Comparison of ENCODE assay signal across 13 cellular contexts in genomic region chr7:116515584-116515983, GRCh38. TPM values are rescaled to one million over a fixed set of nuclear protein-coding genes. Genes with fewer than 3 reads are reported as not detected.
A peak's percentile ranks its signal among the peaks of the same experiment; 100 is the strongest.
DNase-seq lines count a peak whose midpoint lies in the region; ATAC-seq, FAIRE-seq and TF ChIP-seq lines count a peak whose summit lies in the region.
"Had no signal": no experiment of that assay in that cellular context is flagged by ENCODE, and none has a peak within 500 bp of the region (broad histone marks: within the 10 kb centered on the region; RNA-seq: fewer than 3 reads in every experiment).

No MANE protein-coding gene starts in this region.

- H3K4me1 Mint-ChIP-seq in astrocyte (ENCODE audit: low read depth, unreplicated experiment) = peaks cover 21% of the 10 kb centered on the region

- H3K36me3 Mint-ChIP-seq in astrocyte (ENCODE audit: low read depth, unreplicated experiment) = no peaks in the 10 kb centered on the region
- H3K36me3 Mint-ChIP-seq: CD14-positive monocyte; CD8-positive, alpha-beta T cell had no signal

- H3K18ac ChIP-seq in IMR-90 (ENCODE audit: low read depth, low read length) = no peak overlapping the region

- H3K9me3 ChIP-seq in HepG2 (ENCODE audit: low read length) (no peaks in the 10 kb centered on the region), right lobe of liver (no peaks in the 10 kb centered on the region), IMR-90 (ENCODE audit: control insufficient read depth, insufficient read depth, low read length) (no peaks in the 10 kb centered on the region), astrocyte (ENCODE audit: insufficient read depth, low read depth, low read length) (no peaks in the 10 kb centered on the region)

- no peaks in the 10 kb centered on the region for H3K79me1 ChIP-seq in IMR-90 (ENCODE audit: low read depth in 1 of 2, low read length in 2 of 2)

- no peak overlapping the region for H3K56ac ChIP-seq in IMR-90 (ENCODE audit: extremely low read depth, insufficient read depth, low read length)

- H3K79me2 ChIP-seq in HepG2 (ENCODE audit: insufficient read depth, low read length) (no peaks in the 10 kb centered on the region), astrocyte (ENCODE audit: insufficient read depth, low read length) (no peaks in the 10 kb centered on the region)

- no peak overlapping the region for H3K4me3 Mint-ChIP-seq in astrocyte (ENCODE audit: unreplicated experiment)
- H3K4me3 Mint-ChIP-seq: CD14-positive monocyte; CD8-positive, alpha-beta T cell had no signal

- H3K9me3 Mint-ChIP-seq in astrocyte (ENCODE audit: unreplicated experiment) = no peaks in the 10 kb centered on the region
- H3K9me3 Mint-ChIP-seq: CD8-positive, alpha-beta T cell had no signal

- TF ChIP-seq EP300 in HepG2 (IDR thresholded peaks at IDR 0.05; ENCODE audit: low read depth in 2 of 2, low read length in 2 of 2) = no peak
- no peak for TF ChIP-seq EP300 in HepG2 (CRISPR knock-in tag; IDR thresholded peaks at IDR 0.05; ENCODE audit: borderline replicate concordance)

- no peak overlapping the region for H3K27ac Mint-ChIP-seq in astrocyte (ENCODE audit: unreplicated experiment)
- H3K27ac Mint-ChIP-seq: CD14-positive monocyte; CD8-positive, alpha-beta T cell had no signal

- H3K23ac ChIP-seq in IMR-90 (ENCODE audit: low read depth, low read length) = no peak overlapping the region

- CTCF ChIA-PET in HepG2 (lab: Yijun Ruan, JAX; ENCODE audit: low intra/inter-chr PET ratio, low total read pairs) (no interaction called here), IMR-90 (lab: Yijun Ruan, JAX) (no interaction called here)

- no peaks in the 10 kb centered on the region; the same call in none of the 2 replicates for H3K9me1 ChIP-seq in IMR-90 (ENCODE audit: insufficient read depth, low read length)

- ATAC-seq in HepG2 (no peak), right lobe of liver (no peak), IMR-90 (ENCODE audit: low read depth) (no peak)
- ATAC-seq: CD8-positive, alpha-beta T cell had no signal

- H3K9ac ChIP-seq in HepG2 (ENCODE audit: insufficient read depth, low read depth, low read length) (no peak overlapping the region), IMR-90 (ENCODE audit: low read depth, low read length) (no peak overlapping the region), astrocyte (ENCODE audit: low read length) (no peak overlapping the region)

- peaks cover 0 to 4% of the 10 kb centered on the region in 2 experiments; a peak in 2 of 5 replicates for H3K27me3 ChIP-seq in HepG2 (ENCODE audit: control insufficient read depth in 1 of 2, insufficient read depth in 2 of 2, low read length in 2 of 2)
- no peaks in the 10 kb centered on the region for H3K27me3 ChIP-seq in right lobe of liver
- no peaks in the 10 kb centered on the region for H3K27me3 ChIP-seq in IMR-90 (ENCODE audit: control insufficient read depth, insufficient read depth, low read length)
- no peaks in the 10 kb centered on the region for H3K27me3 ChIP-seq in astrocyte (ENCODE audit: insufficient read depth, low read length)

- no peak overlapping the region for H4K5ac ChIP-seq in IMR-90 (ENCODE audit: low read depth, low read length)

- H2AFZ ChIP-seq in HepG2 (ENCODE audit: low read length) (no peak overlapping the region), IMR-90 (replicated peaks; ENCODE audit: low read length, poor library complexity) (no peak overlapping the region), astrocyte (ENCODE audit: low read depth, low read length) (no peak overlapping the region)

- H3K4ac ChIP-seq in IMR-90 (ENCODE audit: low read depth, low read length) = no peak overlapping the region

- POLR2A ChIA-PET in HepG2 (lab: Yijun Ruan, JAX) = no interaction called here
- POLR2A ChIA-PET in IMR-90 (lab: Charles Lee; ENCODE audit: unreplicated experiment) = interaction anchor here (0.6 kb wide), 1 partner anchor 9 kb away, joined by 3 read pairs; no protein-coding TSS in a partner anchor

- TF ChIP-seq RAD21 in HepG2 (CRISPR knock-in tag; IDR thresholded peaks at IDR 0.05) (no peak), IMR-90 (IDR thresholded peaks at IDR 0.05; ENCODE audit: low read length) (no peak)

- no peak overlapping the region for H2BK15ac ChIP-seq in IMR-90 (ENCODE audit: low read depth, low read length)

- FAIRE-seq in HepG2 (lab: Jason Lieb, UNC) = no peak
- FAIRE-seq in astrocyte (lab: Jason Lieb, UNC) = peak; percentile 47
- FAIRE-seq: D721Med had no signal

- H3K4me3 ChIP-seq in HepG2 (replicated peaks in 1 of 3; ENCODE audit: insufficient read depth in 1 of 3, low read depth in 2 of 3, low read length in 3 of 3) (no peak overlapping the region), right lobe of liver (no peak overlapping the region), IMR-90 (ENCODE audit: insufficient read depth, low read depth, low read length) (no peak overlapping the region), astrocyte (ENCODE audit: insufficient read depth, low read depth, low read length) (no peak overlapping the region)

- H3K27ac ChIP-seq in HepG2 (ENCODE audit: extremely low read length, insufficient read depth, low read length) (no peak overlapping the region), right lobe of liver (no peak overlapping the region), IMR-90 (ENCODE audit: insufficient read depth, low read length) (no peak overlapping the region), astrocyte (ENCODE audit: low read depth, low read length) (no peak overlapping the region)

- intact Hi-C loops in HepG2 (cut with micrococcal nuclease; ENCODE audit: unreplicated experiment) (no loop called here), right lobe of liver (cut with DNase I) (no loop called here), IMR-90 (cut with micrococcal nuclease) (no loop called here)

- TF ChIP-seq POLR2A in HepG2 (IDR thresholded peaks at IDR 0.05; ENCODE audit: insufficient read depth in 1 of 2, low read depth in 2 of 2, low read length in 2 of 2) (no peak), right lobe of liver (IDR thresholded peaks at IDR 0.05) (no peak), IMR-90 (IDR thresholded peaks at IDR 0.05; ENCODE audit: low read depth, low read length) (no peak)

- no peak overlapping the region for H2BK5ac ChIP-seq in IMR-90 (ENCODE audit: low read depth, low read length, poor library complexity, severe bottlenecking)

- H3K4me2 ChIP-seq in HepG2 (ENCODE audit: low read depth, low read length) = no peak overlapping the region
- no peak overlapping the region for H3K4me2 ChIP-seq in IMR-90 (ENCODE audit: low read depth, low read length)
- H3K4me2 ChIP-seq in astrocyte (ENCODE audit: low read length) = no peak overlapping the region

- no peak for TF ChIP-seq CTCF in HepG2 (CRISPR knock-in tag; IDR thresholded peaks at IDR 0.05)
- TF ChIP-seq CTCF in right lobe of liver (IDR thresholded peaks at IDR 0.05) = no peak
- no peak for TF ChIP-seq CTCF in IMR-90 (conservative IDR thresholded peaks at IDR 0.05; ENCODE audit: low read depth, low read length)
- TF ChIP-seq CTCF in astrocyte (IDR thresholded peaks at IDR 0.05; ENCODE audit: insufficient read depth, low read depth, low read length) = no peak

- H2BK20ac ChIP-seq in IMR-90 (ENCODE audit: low read depth, low read length) = no peak overlapping the region

- no peak overlapping the region for H4K8ac ChIP-seq in IMR-90 (ENCODE audit: low read depth in 2 of 2, low read length in 2 of 2)

- H3K27me3 Mint-ChIP-seq in astrocyte (ENCODE audit: low read depth, unreplicated experiment) = no peaks in the 10 kb centered on the region

- peaks cover 20% of the 10 kb centered on the region for H3K4me1 ChIP-seq in HepG2 (ENCODE audit: insufficient read depth, low read length)
- peaks cover 0 to 7% (median 0%) of the 10 kb centered on the region in 4 donors for H3K4me1 ChIP-seq in right lobe of liver
- H3K4me1 ChIP-seq in IMR-90 (ENCODE audit: control insufficient read depth, insufficient read depth, low read length) = peaks cover 9% of the 10 kb centered on the region
- peaks cover 23% of the 10 kb centered on the region for H3K4me1 ChIP-seq in astrocyte (ENCODE audit: insufficient read depth, low read length)

- dilution Hi-C loops in IMR-90 (cut with HindIII; ENCODE audit: low sequenced_read_pairs, unreplicated experiment) = loop anchor here (25.0 kb wide), 1 partner anchor 253 kb away; no protein-coding TSS in a partner anchor

- DNase-seq in HepG2 (ENCODE audit: low spot score) (no peak), right lobe of liver (no peak), IMR-90 (no peak), astrocyte (ENCODE audit: low read depth) (no peak), EL (no peak)
- DNase-seq in activated effector memory CD4-positive, alpha-beta T cell treated with Interleukin-2 at 50 U/mL for 16 hours = no peak
- no peak for DNase-seq in stimulated activated naive CD4-positive, alpha-beta T cell treated with Interleukin-2 at 50 U/mL for 16 hours (lab: John Stamatoyannopoulos, UW)
- no peak for DNase-seq in activated CD4-positive, alpha-beta T cell treated with anti-CD3 and anti-CD28 coated beads, Interleukin-2, amount 50 U/mL, for 48 hours
- DNase-seq: CD8-positive, alpha-beta T cell; COR-L47; HCEC 1CT had no signal

- BruUV-seq in HepG2 (replicated peaks; lab: Mats Ljungman, UMichigan) (no TSS peak), IMR-90 (replicated peaks; lab: Mats Ljungman, UMichigan) (no TSS peak)

- no peak overlapping the region for H4K91ac ChIP-seq in IMR-90 (ENCODE audit: insufficient read depth, low read depth, low read length)

- H3K36me3 ChIP-seq in HepG2 (replicated peaks in 1 of 2; ENCODE audit: control insufficient read depth in 1 of 2, insufficient read depth in 2 of 2, low read length in 2 of 2) (no peaks in the 10 kb centered on the region), right lobe of liver (no peaks in the 10 kb centered on the region), IMR-90 (ENCODE audit: control insufficient read depth, insufficient read depth, low read length) (no peaks in the 10 kb centered on the region), astrocyte (ENCODE audit: insufficient read depth, low read length) (no peaks in the 10 kb centered on the region)

- H4K20me1 ChIP-seq in HepG2 (ENCODE audit: insufficient read depth, low read length) (no peaks in the 10 kb centered on the region), IMR-90 (ENCODE audit: insufficient read depth, low read length) (peaks cover 3% of the 10 kb centered on the region; the same call in 1 of the 2 replicates), astrocyte (ENCODE audit: insufficient read depth, low read length) (no peaks in the 10 kb centered on the region)

- H3K14ac ChIP-seq in IMR-90 (replicated peaks; ENCODE audit: low read depth, low read length) = no peak overlapping the region

- H2AK5ac ChIP-seq in IMR-90 (ENCODE audit: low read depth, low read length) = 0 out of 2 replicates have a peak overlapping the region, but pooled peaks have one; percentile 69

- no peak overlapping the region; the same call in 1 of the 2 replicates for H2BK120ac ChIP-seq in IMR-90 (ENCODE audit: low read depth, low read length)

- in situ Hi-C loops in HepG2 (cut with HindIII; ENCODE audit: extremely low pct_ligation_motif_present, low pct_unique_long_range_greater_than_20kb) = no loop called here
- in situ Hi-C loops in IMR-90 (cut with MboI; ENCODE audit: low sequenced_read_pairs) = no loop called here

- H2AK9ac ChIP-seq in IMR-90 (replicated peaks; ENCODE audit: low read depth, low read length, poor library complexity) = no peak overlapping the region

RNA-seq across cellular contexts. Expression of gene CAV1, which starts 9.3 kb away (rescaled TPM):
- total RNA-seq in HepG2 (2016; rRNA removed; fragmentation: Illumina TruSeq; extraction: Trizol) = not detected in 2 replicates
- not detected in 2 replicates for total RNA-seq in HepG2 (2016; cell fraction: cytosol; rRNA removed; fragmentation: Illumina TruSeq; extraction: Trizol; ENCODE audit: low read depth)
- not detected in 2 replicates for total RNA-seq in HepG2 (2016; cell fraction: insoluble cytoplasmic fraction; rRNA removed; fragmentation: Illumina TruSeq; extraction: Trizol)
- total RNA-seq in HepG2 (2016; cell fraction: membrane; rRNA removed; fragmentation: Illumina TruSeq; extraction: Trizol) = not detected in 2 replicates
- total RNA-seq in HepG2 (2016; cell fraction: nucleus; rRNA removed; fragmentation: Illumina TruSeq; extraction: Trizol) = not detected in 2 replicates
- polyA plus RNA-seq in HepG2 (2011; rRNA removed) = 0.08 and 0.40 TPM in 2 replicates
- 0.10 and 0.36 TPM in 2 replicates for polyA plus RNA-seq in HepG2 (2011; cell fraction: cytosol; rRNA removed)
- 0.10 TPM in 1 of 2 replicates, not detected in the other for polyA plus RNA-seq in HepG2 (2011; cell fraction: nucleus; rRNA removed)
- 0.13 TPM in 1 of 2 replicates, not detected in the other for polyA plus RNA-seq in HepG2 (2012)
- polyA plus RNA-seq in HepG2 (2016; cell fraction: cytosol; fragmentation: Illumina TruSeq; extraction: Trizol; ENCODE audit: low read depth) = not detected in 2 replicates
- not detected in 2 replicates for polyA plus RNA-seq in HepG2 (2016; cell fraction: insoluble cytoplasmic fraction; fragmentation: Illumina TruSeq; extraction: Trizol; ENCODE audit: low read depth)
- not detected in 2 replicates for polyA plus RNA-seq in HepG2 (2016; cell fraction: membrane; fragmentation: Illumina TruSeq; extraction: Trizol; ENCODE audit: low read depth)
- polyA plus RNA-seq in HepG2 (2016; cell fraction: nucleus; fragmentation: Illumina TruSeq; extraction: Trizol; ENCODE audit: insufficient read depth, low read depth) = not detected in 2 replicates
- 31.2 TPM in 1 of 2 replicates, not detected in the other for polyA minus RNA-seq in HepG2 (2011; rRNA and poly(A)+ RNA removed; ENCODE audit: low replicate concordance)
- polyA minus RNA-seq in HepG2 (2011; cell fraction: cytosol; rRNA and poly(A)+ RNA removed) = not detected in 2 replicates
- not detected in 2 replicates for polyA minus RNA-seq in HepG2 (2011; cell fraction: nucleus; rRNA and poly(A)+ RNA removed)
- 10 to 100 TPM in 2 of 6 experiments, 1 to 10 TPM in 4; 3.8 to 19.8 (median 9.0) TPM for total RNA-seq in right lobe of liver
- 1,496 and 1,592 TPM in 2 replicates for total RNA-seq in IMR-90 (2012; rRNA removed)
- polyA plus RNA-seq in IMR-90 (2012; rRNA removed) = 1,549 and 1,808 TPM in 2 replicates
- 1,102 and 4,328 TPM in 2 replicates for polyA plus RNA-seq in IMR-90 (2012; cell fraction: cytosol; rRNA removed)
- polyA plus RNA-seq in IMR-90 (2012; cell fraction: nucleus; rRNA removed; ENCODE audit: low replicate concordance) = 319 and 633 TPM in 2 replicates
- 384 and 472 TPM in 2 replicates for total RNA-seq in astrocyte
- total RNA-seq: CD8-positive, alpha-beta T cell had no signal
- polyA plus RNA-seq: CD14-positive monocyte had no signal

RNA-seq across cellular contexts. Expression of gene CAV2, which starts 16.0 kb away (rescaled TPM):
- total RNA-seq in HepG2 (2016; rRNA removed; fragmentation: Illumina TruSeq; extraction: Trizol) = 0.09 and 0.24 TPM in 2 replicates
- total RNA-seq in HepG2 (2016; cell fraction: cytosol; rRNA removed; fragmentation: Illumina TruSeq; extraction: Trizol; ENCODE audit: low read depth) = not detected in 2 replicates
- 0.17 and 0.24 TPM in 2 replicates for total RNA-seq in HepG2 (2016; cell fraction: insoluble cytoplasmic fraction; rRNA removed; fragmentation: Illumina TruSeq; extraction: Trizol)
- total RNA-seq in HepG2 (2016; cell fraction: membrane; rRNA removed; fragmentation: Illumina TruSeq; extraction: Trizol) = 0.21 and 0.25 TPM in 2 replicates
- total RNA-seq in HepG2 (2016; cell fraction: nucleus; rRNA removed; fragmentation: Illumina TruSeq; extraction: Trizol) = not detected in 2 replicates
- 0.18 and 0.42 TPM in 2 replicates for polyA plus RNA-seq in HepG2 (2011; rRNA removed)
- polyA plus RNA-seq in HepG2 (2011; cell fraction: cytosol; rRNA removed) = 0.13 and 0.26 TPM in 2 replicates
- polyA plus RNA-seq in HepG2 (2011; cell fraction: nucleus; rRNA removed) = 0.05 TPM in 1 of 2 replicates, not detected in the other
- polyA plus RNA-seq in HepG2 (2012) = 0.20 TPM in 1 of 2 replicates, not detected in the other
- 0.09 and 0.12 TPM in 2 replicates for polyA plus RNA-seq in HepG2 (2016; cell fraction: cytosol; fragmentation: Illumina TruSeq; extraction: Trizol; ENCODE audit: low read depth)
- polyA plus RNA-seq in HepG2 (2016; cell fraction: insoluble cytoplasmic fraction; fragmentation: Illumina TruSeq; extraction: Trizol; ENCODE audit: low read depth) = not detected in 2 replicates
- polyA plus RNA-seq in HepG2 (2016; cell fraction: membrane; fragmentation: Illumina TruSeq; extraction: Trizol; ENCODE audit: low read depth) = 0.28 and 0.46 TPM in 2 replicates
- polyA plus RNA-seq in HepG2 (2016; cell fraction: nucleus; fragmentation: Illumina TruSeq; extraction: Trizol; ENCODE audit: insufficient read depth, low read depth) = not detected in 2 replicates
- 0.04 and 22.5 TPM in 2 replicates for polyA minus RNA-seq in HepG2 (2011; rRNA and poly(A)+ RNA removed; ENCODE audit: low replicate concordance)
- 0.18 TPM in 1 of 2 replicates, not detected in the other for polyA minus RNA-seq in HepG2 (2011; cell fraction: cytosol; rRNA and poly(A)+ RNA removed)
- not detected in 2 replicates for polyA minus RNA-seq in HepG2 (2011; cell fraction: nucleus; rRNA and poly(A)+ RNA removed)
- 10 to 100 TPM; 12.5 to 51.0 (median 36.0) TPM for total RNA-seq in right lobe of liver
- 199 and 217 TPM in 2 replicates for total RNA-seq in IMR-90 (2012; rRNA removed)
- polyA plus RNA-seq in IMR-90 (2012; rRNA removed) = 217 and 265 TPM in 2 replicates
- 110 and 169 TPM in 2 replicates for polyA plus RNA-seq in IMR-90 (2012; cell fraction: cytosol; rRNA removed)
- 42.8 and 115 TPM in 2 replicates for polyA plus RNA-seq in IMR-90 (2012; cell fraction: nucleus; rRNA removed; ENCODE audit: low replicate concordance)
- 152 and 161 TPM in 2 replicates for total RNA-seq in astrocyte
- total RNA-seq: CD8-positive, alpha-beta T cell had no signal

Comparison
In these comparisons a context has a peak if more than half of its experiments do, and no peak if none do; other contexts are left out.
1. RNA of gene CAV2, which starts 16.0 kb away (total RNA-seq): 199 to 217 TPM in IMR-90, 152 to 161 TPM in astrocyte and 12.5 to 51.0 TPM in right lobe of liver; 0.09 to 0.25 TPM in HepG2; every median in the first group is over 10 times any median in the second.
2. RNA of gene CAV1, which starts 9.3 kb away (total RNA-seq): 1,496 to 1,592 TPM in IMR-90 and 384 to 472 TPM in astrocyte; 3.8 to 19.8 TPM in right lobe of liver and not detected in HepG2; every median in the first group is over 10 times any median in the second.